ENCODE assay signal across 28 cellular contexts in genomic region chr10:125208854-125209545, GRCh38. TPM values are rescaled to one million over a fixed set of nuclear protein-coding genes. Genes with fewer than 3 reads are reported as not detected.
DNase-seq lines count a peak whose midpoint lies in the region; ATAC-seq, FAIRE-seq and TF ChIP-seq lines count a peak whose summit lies in the region.
"Had no signal": no experiment of that assay in that cellular context is flagged by ENCODE, and none has a peak within 500 bp of the region (broad histone marks: within the 10 kb centered on the region; RNA-seq: fewer than 3 reads in every experiment).

No MANE protein-coding gene starts in this region.

- peak overlapping the region; percentile 19 for H2BK5ac ChIP-seq in mesenchymal stem cell (ENCODE audit: low read depth, low read length, poor library complexity, severe bottlenecking)

- no peaks in the 10 kb centered on the region for H3K9me3 Mint-ChIP-seq in nephron progenitor cell
- H3K9me3 Mint-ChIP-seq: activated CD8-positive, alpha-beta T cell treated with anti-CD3 and anti-CD28 coated beads for 36 hours; activated naive CD4-positive, alpha-beta T cell treated with anti-CD3 and anti-CD28 coated beads, Interleukin-2, amount 50 U/mL, for 24 hours; activated T-helper 2 cell treated with anti-CD3 and anti-CD28 coated beads, Interferon-gamma antibody, Interleukin-2, Interleukin-4, amounts not matched to agents 10 μg/mL and 5 μg/mL and 100 μg/mL, durations not matched to agents 14 hours and 24 hours and 36 hours had no signal

- H3K4me2 ChIP-seq in K562 (ENCODE audit: insufficient read depth, low read length) (no peak overlapping the region), mesenchymal stem cell (ENCODE audit: low read length, poor library complexity, severe bottlenecking) (peak overlapping the region; percentile 4), skeletal muscle satellite cell (ENCODE audit: low read length) (peak overlapping the region; percentile 72)

- H3K79me2 ChIP-seq in K562 (ENCODE audit: control insufficient read depth, insufficient read depth, low read length): no peaks in the 10 kb centered on the region

- H3K23ac ChIP-seq in mesenchymal stem cell (ENCODE audit: low read length in 2 of 2): no peak overlapping the region

- H3K9me3 ChIP-seq in K562 (replicated peaks; ENCODE audit: control insufficient read depth, insufficient read depth, low read depth, low read length) (no peaks in the 10 kb centered on the region), mesenchymal stem cell (ENCODE audit: control insufficient read depth, low read length) (no peaks in the 10 kb centered on the region), skeletal muscle satellite cell (replicated peaks; ENCODE audit: low read length) (no peaks in the 10 kb centered on the region)
- H3K9me3 ChIP-seq: gastroesophageal sphincter, HAP-1, SJSA1 had no signal

- 5% methylated on average over 15 of the region's 23 CpGs for WGBS in K562 (ENCODE audit: insufficient coverage, low coverage, missing lambda C conversion rate)
- 93% methylated on average over 20 of the region's 23 CpGs for WGBS in mesenchymal stem cell

- H4K8ac ChIP-seq in mesenchymal stem cell (ENCODE audit: low read length): no peak overlapping the region

- H3K4me1 Mint-ChIP-seq in nephron progenitor cell: peaks cover 7% of the 10 kb centered on the region
- H3K4me1 Mint-ChIP-seq: activated naive CD4-positive, alpha-beta T cell treated with anti-CD3 and anti-CD28 coated beads, Interleukin-2, amount 50 U/mL, for 24 hours; immature natural killer cell; naive B cell had no signal

- peak; percentile 31 for DNase-seq in AG20443 (ENCODE audit: low spot score)
- no peak for DNase-seq in K562 (ENCODE audit: extremely low read depth in 1 of 4, low spot score in 3 of 4)
- DNase-seq in mesenchymal stem cell: no peak
- no peak for DNase-seq in nephron progenitor cell
- DNase-seq in AML-193 (lab: John Stamatoyannopoulos, UW): no peak
- DNase-seq in NCI-H1048 (lab: John Stamatoyannopoulos, UW): no peak
- DNase-seq: activated CD4-positive, alpha-beta T cell treated with anti-CD3 and anti-CD28 coated beads for 1 hour; activated CD8-positive, alpha-beta T cell treated with anti-CD3 and anti-CD28 coated beads for 36 hours; hippocampal formation; immature natural killer cell; mesendoderm; MV-4-11; naive B cell; NCI-H146; NCI-H446 treated with DMSO at 0.1 percent for 48 hours; occipital lobe; small intestine had no signal

- in situ Hi-C loops in K562 (cut with MboI): no loop called here

- no peak overlapping the region for H2BK12ac ChIP-seq in mesenchymal stem cell (ENCODE audit: low read length in 2 of 2)

- CTCF ChIA-PET in K562 (lab: Yijun Ruan, JAX; ENCODE audit: low intra/inter-chr PET ratio): no interaction called here

- H3K4me1 ChIP-seq in K562 (replicated peaks in 1 of 2; ENCODE audit: control insufficient read depth in 2 of 2, insufficient read depth in 2 of 2, low read length in 2 of 2) (no peaks in the 10 kb centered on the region), mesenchymal stem cell (ENCODE audit: control insufficient read depth, insufficient read depth, low read depth, low read length) (peaks cover 19% of the 10 kb centered on the region), skeletal muscle satellite cell (ENCODE audit: control insufficient read depth, insufficient read depth, low read length) (peaks cover 11% of the 10 kb centered on the region)
- H3K4me1 ChIP-seq: gastroesophageal sphincter, HAP-1, SJSA1 had no signal

- TF ChIP-seq CTCF in K562 (IDR thresholded peaks at IDR 0.05 in 2 of 3, conservative IDR thresholded peaks at IDR 0.05 in 1 of 3; ENCODE audit: insufficient read depth in 2 of 3, low read depth in 1 of 3, low read length in 3 of 3) (no peak), nephron progenitor cell (IDR thresholded peaks at IDR 0.05) (no peak)

- no peak overlapping the region for H4K91ac ChIP-seq in mesenchymal stem cell (ENCODE audit: low read length)

- H2AFZ ChIP-seq in K562 (ENCODE audit: low read depth, low read length) (no peak overlapping the region), mesenchymal stem cell (ENCODE audit: low read depth, low read length) (no peak overlapping the region)

- H3K4ac ChIP-seq in mesenchymal stem cell (ENCODE audit: low read depth in 1 of 2, low read length in 2 of 2): no peak overlapping the region

- H4K20me1 ChIP-seq in K562 (replicated peaks; ENCODE audit: control insufficient read depth, insufficient read depth, low read length): no peaks in the 10 kb centered on the region; the same call in 1 of the 2 replicates

- H3K9me1 ChIP-seq in K562 (ENCODE audit: control insufficient read depth, insufficient read depth, low read length): no peaks in the 10 kb centered on the region

- H3K79me1 ChIP-seq in mesenchymal stem cell (replicated peaks; ENCODE audit: low read length, poor library complexity, severe bottlenecking): no peaks in the 10 kb centered on the region

- intact Hi-C loops in K562 (cut with micrococcal nuclease): no loop called here

- H2BK15ac ChIP-seq in mesenchymal stem cell (ENCODE audit: low read depth, poor library complexity, severe bottlenecking): no peak overlapping the region

- no peak overlapping the region for H3K4me3 Mint-ChIP-seq in nephron progenitor cell
- H3K4me3 Mint-ChIP-seq: activated CD8-positive, alpha-beta T cell treated with anti-CD3 and anti-CD28 coated beads for 36 hours; activated naive CD4-positive, alpha-beta T cell treated with anti-CD3 and anti-CD28 coated beads, Interleukin-2, amount 50 U/mL, for 24 hours; immature natural killer cell; naive B cell had no signal

- TF ChIP-seq RAD21 in K562 (CRISPR knock-in tag; conservative IDR thresholded peaks at IDR 0.05 in 1 of 2, IDR thresholded peaks at IDR 0.05 in 1 of 2): no peak

- no peak for TF ChIP-seq POLR2A in K562 (conservative IDR thresholded peaks at IDR 0.05)

- ATAC-seq in K562 (no peak), GM18907 (IDR thresholded peaks at IDR 0.05; ENCODE audit: unreplicated experiment) (no peak)
- ATAC-seq: activated CD8-positive, alpha-beta T cell treated with anti-CD3 and anti-CD28 coated beads for 36 hours; gastroesophageal sphincter had no signal

- H3K27ac ChIP-seq in K562 (ENCODE audit: extremely low read depth, low read depth, low read length) (no peak overlapping the region), mesenchymal stem cell (ENCODE audit: low read length, poor library complexity, severe bottlenecking) (peak overlapping the region; percentile 91)
- H3K27ac ChIP-seq: cardiac muscle cell, gastroesophageal sphincter, SJSA1 had no signal

- H3K4me3 ChIP-seq in K562 (no peak overlapping the region), mesenchymal stem cell (ENCODE audit: insufficient read depth in 1 of 2, low read depth in 1 of 2, low read length in 2 of 2) (no peak overlapping the region), skeletal muscle satellite cell (ENCODE audit: low read length) (peak overlapping the region; percentile 39)
- H3K4me3 ChIP-seq: cardiac muscle cell, gastroesophageal sphincter, HAP-1, SJSA1 had no signal

- H3K27ac Mint-ChIP-seq in nephron progenitor cell: no peak overlapping the region
- H3K27ac Mint-ChIP-seq: activated CD8-positive, alpha-beta T cell treated with anti-CD3 and anti-CD28 coated beads for 36 hours; activated naive CD4-positive, alpha-beta T cell treated with anti-CD3 and anti-CD28 coated beads, Interleukin-2, amount 50 U/mL, for 24 hours; activated T-helper 2 cell treated with anti-CD3 and anti-CD28 coated beads, Interferon-gamma antibody, Interleukin-2, Interleukin-4, amounts not matched to agents 10 μg/mL and 5 μg/mL and 100 μg/mL, durations not matched to agents 14 hours and 24 hours and 36 hours; immature natural killer cell; naive B cell had no signal

- H2BK120ac ChIP-seq in mesenchymal stem cell (ENCODE audit: low read depth, low read length): no peak overlapping the region

- no TSS peak for BruUV-seq in K562 (replicated peaks; lab: Mats Ljungman, UMichigan)

- TF ChIP-seq EP300 in K562 (IDR thresholded peaks at IDR 0.05; ENCODE audit: low read length): no peak

- H3K18ac ChIP-seq in mesenchymal stem cell (ENCODE audit: low read depth in 1 of 2, low read length in 2 of 2): no peak overlapping the region

- FAIRE-seq in K562 (lab: Jason Lieb, UNC): no peak
- FAIRE-seq: A204.1, endometrium, small intestine, urothelium cell line had no signal

- H3K27me3 ChIP-seq in K562 (ENCODE audit: control insufficient read depth in 2 of 2, insufficient read depth in 2 of 2, low read length in 2 of 2): peaks cover 15 to 40% of the 10 kb centered on the region in 2 experiments; a peak in 4 of 5 replicates
- peaks cover 9 to 14% of the 10 kb centered on the region in 2 experiments for H3K27me3 ChIP-seq in mesenchymal stem cell (ENCODE audit: control insufficient read depth in 1 of 2, insufficient read depth in 1 of 2, low read length in 2 of 2)
- H3K27me3 ChIP-seq in skeletal muscle satellite cell (ENCODE audit: control insufficient read depth, insufficient read depth, low read length): peaks cover 30% of the 10 kb centered on the region
- H3K27me3 ChIP-seq: cardiac muscle cell, gastroesophageal sphincter, SJSA1 had no signal

- no peaks in the 10 kb centered on the region for H3K36me3 ChIP-seq in K562 (ENCODE audit: control insufficient read depth, insufficient read depth, low read length)
- H3K36me3 ChIP-seq in mesenchymal stem cell (ENCODE audit: control insufficient read depth in 1 of 2, insufficient read depth in 2 of 2, low read depth in 1 of 2, low read length in 2 of 2): no peaks in the 10 kb centered on the region
- H3K36me3 ChIP-seq in skeletal muscle satellite cell (ENCODE audit: insufficient read depth, low read length): no peaks in the 10 kb centered on the region
- H3K36me3 ChIP-seq: cardiac muscle cell, gastroesophageal sphincter, HAP-1, SJSA1 had no signal

- POLR2A ChIA-PET in K562 (lab: Yijun Ruan, JAX): no interaction called here

- no peak overlapping the region for H3K14ac ChIP-seq in mesenchymal stem cell (ENCODE audit: low read length in 2 of 2)

- H3K36me3 Mint-ChIP-seq in nephron progenitor cell (ENCODE audit: low read depth): no peaks in the 10 kb centered on the region
- H3K36me3 Mint-ChIP-seq: activated naive CD4-positive, alpha-beta T cell treated with anti-CD3 and anti-CD28 coated beads, Interleukin-2, amount 50 U/mL, for 24 hours; immature natural killer cell; naive B cell had no signal

- H2AK5ac ChIP-seq in mesenchymal stem cell (ENCODE audit: low read length, severe bottlenecking): peak overlapping the region; percentile 24

- peaks cover 11% of the 10 kb centered on the region for H3K27me3 Mint-ChIP-seq in nephron progenitor cell (ENCODE audit: low read depth, poor library complexity)
- H3K27me3 Mint-ChIP-seq: activated naive CD4-positive, alpha-beta T cell treated with anti-CD3 and anti-CD28 coated beads, Interleukin-2, amount 50 U/mL, for 24 hours had no signal

- H3K9ac ChIP-seq in K562 (ENCODE audit: insufficient read depth in 1 of 2, low read depth in 2 of 2, low read length in 2 of 2) (peak overlapping the region in 1 of 2 experiments; percentile 17; a peak in 1 of 4 replicates), mesenchymal stem cell (ENCODE audit: low read length) (no peak overlapping the region), skeletal muscle satellite cell (ENCODE audit: low read depth, low read length) (no peak overlapping the region)

RNA-seq across cellular contexts. Expression of gene CTBP2, which starts 48.6 kb away (rescaled TPM):
- total RNA-seq in K562 (2011; cell fraction: chromatin; rRNA removed; ENCODE audit: low replicate concordance): 15.3 and 51.2 TPM in 2 replicates
- 15.2 and 21.3 TPM in 2 replicates for total RNA-seq in K562 (2011; cell fraction: nucleolus; rRNA removed)
- total RNA-seq in K562 (2011; cell fraction: nucleoplasm; rRNA removed): 17.3 and 22.5 TPM in 2 replicates
- 6.0 and 7.2 TPM in 2 replicates for total RNA-seq in K562 (2014; rRNA removed)
- 8.0 and 8.3 TPM in 2 replicates for total RNA-seq in K562 (2014; rRNA removed; fragmentation: Illumina TruSeq; extraction: Trizol)
- total RNA-seq in K562 (2015; rRNA removed; fragmentation: Illumina TruSeq; extraction: Trizol): 6.9 and 7.2 TPM in 2 replicates
- 6.5 and 8.8 TPM in 2 replicates for total RNA-seq in K562 (2021)
- 1.3 and 1.8 TPM in 2 replicates for polyA plus RNA-seq in K562 (2011; rRNA removed)
- polyA plus RNA-seq in K562 (2011; cell fraction: cytosol; rRNA removed): 0.41 and 1.2 TPM in 2 replicates
- 1.1 and 1.4 TPM in 2 replicates for polyA plus RNA-seq in K562 (2011; cell fraction: nucleus; rRNA removed)
- polyA plus RNA-seq in K562 (2012): 2.5 and 2.7 TPM in 2 replicates
- 2.0 and 3.2 TPM in 2 replicates for polyA plus RNA-seq in K562 (2014; fragmentation: Illumina TruSeq; extraction: Trizol)
- polyA plus RNA-seq in K562 (2014; fragmentation: Nextera tagmentation; extraction: Ambion mirVana): 1 to 10 TPM; 1.5 to 1.9 TPM
- 5.1 and 5.6 TPM in 2 replicates for polyA plus RNA-seq in K562 (2014; rRNA removed)
- 14.4 and 22.5 TPM in 2 replicates for polyA minus RNA-seq in K562 (2011; rRNA and poly(A)+ RNA removed)
- polyA minus RNA-seq in K562 (2011; cell fraction: cytosol; rRNA and poly(A)+ RNA removed): 9.6 and 12.3 TPM in 2 replicates
- 11.4 and 17.2 TPM in 2 replicates for polyA minus RNA-seq in K562 (2011; cell fraction: nucleus; rRNA and poly(A)+ RNA removed)
- 58.2 TPM for polyA plus RNA-seq in mesenchymal stem cell (2013, experiment 1 of 2)
- 55.7 TPM for polyA plus RNA-seq in mesenchymal stem cell (2013, experiment 2 of 2)
- 60.9 and 63.6 TPM in 2 replicates for total RNA-seq in skeletal muscle satellite cell (2012; rRNA removed)
